Comparison of ENCODE assay signal across 8 cellular contexts in the genomic region with DNA sequence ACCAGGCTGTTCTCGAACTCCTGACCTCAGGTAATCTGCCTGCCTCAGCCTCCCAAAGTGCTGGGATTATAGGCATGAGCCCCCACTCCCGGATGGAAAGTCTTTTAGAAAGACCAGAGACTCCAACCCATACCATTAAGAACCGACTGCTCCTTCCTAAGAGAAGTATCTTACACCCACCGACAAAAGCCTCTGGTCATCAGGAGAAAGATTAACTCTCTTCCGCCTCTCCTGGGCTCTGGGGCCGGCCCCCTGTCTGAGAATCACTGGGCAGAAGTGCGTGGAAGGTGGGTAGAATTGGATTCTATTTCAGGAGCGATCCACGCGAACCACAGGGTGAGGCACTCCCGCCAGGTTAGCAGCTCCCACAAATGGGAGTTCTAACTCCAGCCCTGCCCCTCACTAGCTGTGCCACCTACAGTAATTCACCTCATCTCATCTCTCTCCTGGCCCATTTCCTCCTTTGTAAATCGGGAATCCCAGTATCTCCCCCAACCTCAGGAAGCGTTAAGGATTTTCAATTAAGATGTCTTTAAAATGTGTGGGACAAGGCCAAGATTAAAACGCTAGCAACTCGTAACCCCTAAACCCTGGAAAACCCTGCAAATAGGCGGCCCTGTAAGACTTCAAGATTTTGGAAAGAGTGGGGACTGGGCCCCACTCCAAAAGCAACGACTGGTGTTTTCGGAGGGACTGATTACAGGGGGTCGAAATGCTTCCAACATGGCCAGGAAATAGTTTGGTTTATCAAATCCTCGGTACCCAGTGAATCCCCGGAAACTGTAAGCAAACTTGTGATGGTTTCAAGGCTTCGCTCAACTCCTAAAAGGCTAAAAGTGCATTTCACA. TPM values are rescaled to one million over a fixed set of nuclear protein-coding genes. Genes with fewer than 3 reads are reported as not detected.
DNase-seq lines count a peak whose midpoint lies in the region; ATAC-seq and TF ChIP-seq lines count a peak whose summit lies in the region.

No MANE protein-coding gene starts in this region.

- H3K4me3 ChIP-seq in BE2C (ENCODE audit: low read depth, low read length) (peak overlapping the region; percentile 86), coronary artery (peak overlapping the region; percentile 87)

- ATAC-seq in naive B cell (ENCODE audit: low read depth in 2 of 2) (no peak), GM21528 (IDR thresholded peaks at IDR 0.05; ENCODE audit: low FRiP score, unreplicated experiment) (no peak)

- H3K27ac Mint-ChIP-seq in naive B cell = peak overlapping the region; percentile 93 to 100 (median 98)

- no peaks in the 10 kb centered on the region for H3K27me3 Mint-ChIP-seq in naive B cell

- peaks cover 58% of the 10 kb centered on the region for H3K36me3 ChIP-seq in BE2C
- peaks cover 55% of the 10 kb centered on the region for H3K36me3 ChIP-seq in KOPT-K1 (ENCODE audit: insufficient read depth, low read length)

- DNase-seq in BE2C (no peak), coronary artery (ENCODE audit: low spot score) (no peak), naive B cell (no peak), dedifferentiated amniotic fluid mesenchymal stem cell (ENCODE audit: extremely low spot score) (no peak), SK-N-DZ (ENCODE audit: low spot score) (no peak), NAMALWA (ENCODE audit: low spot score) (no peak)

- H3K4me1 ChIP-seq in BE2C = peaks cover 3% of the 10 kb centered on the region

- TF ChIP-seq CTCF in BE2C (IDR thresholded peaks at IDR 0.05; ENCODE audit: low read depth, low read length) (no peak), coronary artery (IDR thresholded peaks at IDR 0.05) (no peak)

- H3K27ac ChIP-seq in KOPT-K1 (ENCODE audit: low read depth, low read length, poor library complexity, severe bottlenecking) (peak overlapping the region; percentile 99), coronary artery (peak overlapping the region; percentile 99 to 100)

- H3K4me1 Mint-ChIP-seq in naive B cell = peaks cover 53 to 75% (median 70%) of the 10 kb centered on the region in 3 donors

- peaks cover 6 to 24% of the 10 kb centered on the region in 2 donors for H3K36me3 Mint-ChIP-seq in naive B cell

- no peaks in the 10 kb centered on the region for H3K27me3 ChIP-seq in BE2C

- no peaks in the 10 kb centered on the region for H3K9me3 ChIP-seq in BE2C
- H3K9me3 ChIP-seq in KOPT-K1 (ENCODE audit: insufficient read depth, low read length, poor library complexity, severe bottlenecking) = no peaks in the 10 kb centered on the region

- peak overlapping the region; percentile 71 to 99 (median 94) for H3K4me3 Mint-ChIP-seq in naive B cell

- no peaks in the 10 kb centered on the region for H3K9me3 Mint-ChIP-seq in naive B cell

RNA-seq across cellular contexts. Expression of gene HNRNPL, which starts 1.3 kb away (rescaled TPM):
- 417 TPM for polyA plus RNA-seq in BE2C (2012; ENCODE audit: insufficient read depth, insufficient read length, low read depth)
- 100 to 1,000 TPM in 3 of 6 donors, 10 to 100 TPM in 3; 29.0 to 116 (median 99.3) TPM for polyA plus RNA-seq in naive B cell (ENCODE audit: low read depth in 6 of 6)
- polyA plus RNA-seq in SK-N-DZ (2014; cell fraction: cytosol; rRNA removed) = 252 and 301 TPM in 2 replicates
- 265 and 301 TPM in 2 replicates for polyA plus RNA-seq in SK-N-DZ (2014; cell fraction: nucleus; rRNA removed)

RNA-seq across cellular contexts. Expression of gene ECH1, which starts 16.9 kb away (rescaled TPM):
- polyA plus RNA-seq in BE2C (2012; ENCODE audit: insufficient read depth, insufficient read length, low read depth) = 550 TPM
- 100 to 1,000 TPM; 234 to 283 (median 274) TPM for polyA plus RNA-seq in naive B cell (ENCODE audit: low read depth in 6 of 6)
- 41.5 and 44.5 TPM in 2 replicates for polyA plus RNA-seq in SK-N-DZ (2014; cell fraction: cytosol; rRNA removed)
- 25.2 and 62.0 TPM in 2 replicates for polyA plus RNA-seq in SK-N-DZ (2014; cell fraction: nucleus; rRNA removed)

RNA-seq across cellular contexts. Expression of gene RINL, which starts 29.6 kb away (rescaled TPM):
- polyA plus RNA-seq in BE2C (2012; ENCODE audit: insufficient read depth, insufficient read length, low read depth) = 66.3 TPM
- 10 to 100 TPM; 22.1 to 80.3 (median 50.2) TPM for polyA plus RNA-seq in naive B cell (ENCODE audit: low read depth in 6 of 6)
- polyA plus RNA-seq in SK-N-DZ (2014; cell fraction: cytosol; rRNA removed) = 4.5 and 5.5 TPM in 2 replicates
- polyA plus RNA-seq in SK-N-DZ (2014; cell fraction: nucleus; rRNA removed) = 3.8 and 5.1 TPM in 2 replicates

RNA-seq across cellular contexts. Expression of gene LGALS4, which starts 35.8 kb away (rescaled TPM):
- polyA plus RNA-seq in BE2C (2012; ENCODE audit: insufficient read depth, insufficient read length, low read depth) = not detected
- 1 to 10 TPM in 1 of 6 donors, not detected in 5; 1.4 TPM for polyA plus RNA-seq in naive B cell (ENCODE audit: low read depth in 6 of 6)
- 0.30 and 1.6 TPM in 2 replicates for polyA plus RNA-seq in SK-N-DZ (2014; cell fraction: cytosol; rRNA removed)
- 1.2 and 2.6 TPM in 2 replicates for polyA plus RNA-seq in SK-N-DZ (2014; cell fraction: nucleus; rRNA removed)

RNA-seq across cellular contexts. Expression of gene SIRT2, which starts 50.9 kb away (rescaled TPM):
- 77.2 TPM for polyA plus RNA-seq in BE2C (2012; ENCODE audit: insufficient read depth, insufficient read length, low read depth)
- 10 to 100 TPM; 43.2 to 64.9 (median 54.4) TPM for polyA plus RNA-seq in naive B cell (ENCODE audit: low read depth in 6 of 6)
- 34.3 and 37.5 TPM in 2 replicates for polyA plus RNA-seq in SK-N-DZ (2014; cell fraction: cytosol; rRNA removed)
- polyA plus RNA-seq in SK-N-DZ (2014; cell fraction: nucleus; rRNA removed) = 35.9 and 43.8 TPM in 2 replicates
